9 cellular contexts compared by ENCODE assay signal in genomic region chr20:49280463-49281058, GRCh38. TPM values are rescaled to one million over a fixed set of nuclear protein-coding genes. Genes with fewer than 3 reads are reported as not detected.
DNase-seq lines count a peak whose midpoint lies in the region; TF ChIP-seq lines count a peak whose summit lies in the region.
"Had no signal": no experiment of that assay in that cellular context is flagged by ENCODE, and none has a peak within 500 bp of the region (broad histone marks: within the 10 kb centered on the region; RNA-seq: fewer than 3 reads in every experiment).

No MANE protein-coding gene starts in this region.

- no peaks in the 10 kb centered on the region for H3K27me3 Mint-ChIP-seq in activated T-cell treated with anti-CD3 and anti-CD28 coated beads, Interleukin-2, amount 50 U/mL, for 24 hours

- peaks cover 12% of the 10 kb centered on the region for H3K9me3 ChIP-seq in WERI-Rb-1 (ENCODE audit: severe bottlenecking)
- H3K9me3 ChIP-seq in hepatocyte (ENCODE audit: low read depth): no peaks in the 10 kb centered on the region
- H3K9me3 ChIP-seq in stomach: peaks cover 7 to 55% (median 29%) of the 10 kb centered on the region in 4 donors

- H3K27ac ChIP-seq in WERI-Rb-1: peak overlapping the region; percentile 7
- H3K27ac ChIP-seq in hepatocyte: peak overlapping the region; percentile 91
- H3K27ac ChIP-seq in stomach: peak overlapping the region in 3 of 5 donors; percentile 67 to 99 (median 99)

- H3K9me3 Mint-ChIP-seq in activated T-cell treated with anti-CD3 and anti-CD28 coated beads, Interleukin-2, amount 50 U/mL, for 24 hours: no peaks in the 10 kb centered on the region

- H3K79me2 ChIP-seq in hepatocyte: peaks cover 89% of the 10 kb centered on the region

- peaks cover 67% of the 10 kb centered on the region for H4K20me1 ChIP-seq in hepatocyte (ENCODE audit: insufficient read depth, poor library complexity, severe bottlenecking)

- peak overlapping the region; percentile 100 for H3K27ac Mint-ChIP-seq in activated T-cell treated with anti-CD3 and anti-CD28 coated beads, Interleukin-2, amount 50 U/mL, for 24 hours

- H3K36me3 Mint-ChIP-seq in activated T-cell treated with anti-CD3 and anti-CD28 coated beads, Interleukin-2, amount 50 U/mL, for 24 hours (ENCODE audit: low read depth): peaks cover 95% of the 10 kb centered on the region

- intact Hi-C loops in stomach (cut with DNase I; ENCODE audit: low total_unique reads): no loop called here

- H3K4me3 ChIP-seq in WERI-Rb-1 (ENCODE audit: low read depth, low read length): no peak overlapping the region
- peak overlapping the region; percentile 71 for H3K4me3 ChIP-seq in hepatocyte
- H3K4me3 ChIP-seq in stomach: peak overlapping the region in 3 of 4 donors; percentile 87 to 92 (median 90)

- TF ChIP-seq POLR2A in stomach (IDR thresholded peaks at IDR 0.05): no peak

- no peak overlapping the region for H2AFZ ChIP-seq in hepatocyte

- H3K4me3 Mint-ChIP-seq in activated T-cell treated with anti-CD3 and anti-CD28 coated beads, Interleukin-2, amount 50 U/mL, for 24 hours: peak overlapping the region; percentile 98

- DNase-seq in activated T-cell treated with anti-CD3 and anti-CD28 coated beads, Interleukin-2, amount 50 U/mL, for 24 hours: no peak
- DNase-seq in activated T-cell treated with anti-CD3 and anti-CD28 coated beads, Interleukin-2, amount 50 U/mL, for 1 hour: no peak
- no peak for DNase-seq in WERI-Rb-1
- DNase-seq in hepatocyte (ENCODE audit: low spot score): peak; percentile 2
- DNase-seq in stomach: no peak
- no peak for DNase-seq in GOT3 (lab: John Stamatoyannopoulos, UW)
- no peak for DNase-seq in activated effector memory CD4-positive, alpha-beta T cell treated with Interleukin-2 at 50 U/mL for 16 hours
- no peak for DNase-seq in cerebellar nuclear complex (lab: John Stamatoyannopoulos, UW)
- DNase-seq: activated CD8-positive, alpha-beta memory T cell treated with anti-CD3 and anti-CD28 coated beads, Interleukin-2, amount 50 U/mL, for 48 hours had no signal

- H3K4me1 ChIP-seq in hepatocyte (ENCODE audit: insufficient read depth) (peaks cover 61% of the 10 kb centered on the region), stomach (peaks cover 48 to 75% (median 60%) of the 10 kb centered on the region in 4 donors)

- H3K36me3 ChIP-seq in WERI-Rb-1 (peaks cover 77% of the 10 kb centered on the region), hepatocyte (replicated peaks; ENCODE audit: insufficient read depth, low read depth) (no peaks in the 10 kb centered on the region), stomach (peaks cover 64 to 67% (median 65%) of the 10 kb centered on the region in 4 donors)

- peaks cover 61% of the 10 kb centered on the region for H3K4me1 Mint-ChIP-seq in activated T-cell treated with anti-CD3 and anti-CD28 coated beads, Interleukin-2, amount 50 U/mL, for 24 hours (ENCODE audit: low read depth)

- H3K9me2 ChIP-seq in hepatocyte (replicated peaks; ENCODE audit: insufficient read depth): no peaks in the 10 kb centered on the region

- no peak for TF ChIP-seq EP300 in stomach (IDR thresholded peaks at IDR 0.05)

- peak overlapping the region; percentile 88 for H3K4me2 ChIP-seq in hepatocyte

- WGBS in hepatocyte (ENCODE audit: low lambda C conversion rate, missing lambda C conversion rate): 7% methylated on average over 6 of the region's 6 CpGs
- 54 to 70% (median 58%) methylated on average over 6 of the region's 6 CpGs for WGBS in stomach, 5 donors

- no peaks in the 10 kb centered on the region for H3K27me3 ChIP-seq in WERI-Rb-1 (ENCODE audit: insufficient read depth, low read depth, severe bottlenecking)
- H3K27me3 ChIP-seq in hepatocyte: no peaks in the 10 kb centered on the region
- H3K27me3 ChIP-seq in stomach: no peaks in the 10 kb centered on the region

- no peak for TF ChIP-seq CTCF in WERI-Rb-1 (IDR thresholded peaks at IDR 0.05; ENCODE audit: low read depth, low read length)
- no peak for TF ChIP-seq CTCF in hepatocyte (IDR thresholded peaks at IDR 0.05; ENCODE audit: poor library complexity)
- TF ChIP-seq CTCF in stomach (IDR thresholded peaks at IDR 0.05): no peak

RNA-seq across cellular contexts. Expression of gene ZNFX1, which starts 2.7 kb away (rescaled TPM):
- total RNA-seq in hepatocyte: 13.0 and 13.9 TPM in 2 replicates
- 10.0 and 10.2 TPM in 2 replicates for polyA plus RNA-seq in hepatocyte
- 10 to 100 TPM in 4 of 5 donors, 1 to 10 TPM in 1; 5.2 to 29.6 (median 26.1) TPM for total RNA-seq in stomach
- polyA plus RNA-seq in stomach: 1 to 10 TPM; 5.8 to 8.4 (median 6.4) TPM

Comparison
In these comparisons a context has a peak if more than half of its experiments do, and no peak if none do; other contexts are left out.
1. H3K27ac ChIP-seq: peak in every context shown above with its lines; median percentile 99 in stomach; 91 in hepatocyte; 7 in WERI-Rb-1.